Comparison of ENCODE assay signal across 1 cellular context in genomic region chr10:79244841-79245504, GRCh38.
A peak's percentile ranks its signal among the peaks of the same experiment; 100 is the strongest.
TF ChIP-seq lines count a peak whose summit lies in the region.

No MANE protein-coding gene starts in this region.

TF ChIP-seq in GM12878, 131 proteins besides CTCF, POLR2A, EP300 and RAD21 (continued from another document and continues in another):
- TF ChIP-seq ELK1 (IDR thresholded peaks at IDR 0.05; ENCODE audit: low read depth, low read length) (0 out of 2 replicates have a peak, but pooled peaks have one; percentile 45), STAT1 (conservative IDR thresholded peaks at IDR 0.05) (no peak), ATF2 (IDR thresholded peaks at IDR 0.05; ENCODE audit: low read length) (no peak), ZNF274 (IDR thresholded peaks at IDR 0.05; ENCODE audit: insufficient read depth, insufficient read length) (no peak), RCOR1 (conservative IDR thresholded peaks at IDR 0.05; ENCODE audit: low read depth, low read length) (no peak), EZH2 (IDR thresholded peaks at IDR 0.05; ENCODE audit: borderline replicate concordance, control insufficient read depth, low read depth, low read length) (no peak), RELB (IDR thresholded peaks at IDR 0.05; ENCODE audit: low read depth) (no peak), MTA2 (IDR thresholded peaks at IDR 0.05; ENCODE audit: low read depth) (no peak), CUX1 (IDR thresholded peaks at IDR 0.05; ENCODE audit: insufficient replicate concordance, low read depth, low read length) (peak; percentile 60), REST (IDR thresholded peaks at IDR 0.05; ENCODE audit: low read depth, low read length) (no peak), SRF (IDR thresholded peaks at IDR 0.05; ENCODE audit: low read depth in 2 of 2, low read length in 2 of 2) (no peak), CHD1 (IDR thresholded peaks at IDR 0.05; ENCODE audit: low read depth, low read length) (0 out of 2 replicates have a peak, but pooled peaks have one; percentile 28), ZNF24 (IDR thresholded peaks at IDR 0.05) (no peak), FOXM1 (IDR thresholded peaks at IDR 0.05; ENCODE audit: low read depth, low read length) (no peak), PML (IDR thresholded peaks at IDR 0.05; ENCODE audit: low read length) (no peak), E4F1 (IDR thresholded peaks at IDR 0.05; ENCODE audit: borderline replicate concordance, partially characterized antibody) (no peak), JUND (IDR thresholded peaks at IDR 0.05; ENCODE audit: low read depth, low read length) (no peak), SREBF1 (IDR thresholded peaks at IDR 0.05; ENCODE audit: low read length) (no peak), CREB1 (IDR thresholded peaks at IDR 0.05; ENCODE audit: low read depth) (no peak), NFYA (IDR thresholded peaks at IDR 0.05; ENCODE audit: borderline replicate concordance, low read depth, low read length) (no peak), MEF2A (IDR thresholded peaks at IDR 0.05; ENCODE audit: insufficient read depth, low read depth, low read length) (peak; percentile 89), MYB (IDR thresholded peaks at IDR 0.05; ENCODE audit: borderline replicate concordance, low read depth, low read length) (no peak), USF1 (IDR thresholded peaks at IDR 0.05; ENCODE audit: borderline replicate concordance, extremely low read length, insufficient read depth, low read depth, low read length) (peak; percentile 27), FOS (IDR thresholded peaks at IDR 0.05; ENCODE audit: borderline replicate concordance, extremely low read depth, insufficient read length) (no peak), CBX5 (IDR thresholded peaks at IDR 0.05; ENCODE audit: low read depth) (no peak), ESRRA (IDR thresholded peaks at IDR 0.05; ENCODE audit: low read length) (no peak), SMAD5 (IDR thresholded peaks at IDR 0.05; ENCODE audit: low read depth) (peak; percentile 67; the same call in 1 of the 2 replicates), SUPT20H (IDR thresholded peaks at IDR 0.05; ENCODE audit: borderline replicate concordance, control insufficient read depth, low read depth, low read length) (no peak), IRF3 (IDR thresholded peaks at IDR 0.05) (no peak), PAX5 (IDR thresholded peaks at IDR 0.05; ENCODE audit: borderline replicate concordance, low read depth, low read length) (peak; percentile 73; the same call in 1 of the 2 replicates), SMARCA5 (IDR thresholded peaks at IDR 0.05) (peak; percentile 24; the same call in 1 of the 2 replicates), TAF1 (IDR thresholded peaks at IDR 0.05; ENCODE audit: borderline replicate concordance, low read depth, low read length) (peak; percentile 55; the same call in 1 of the 2 replicates), IKZF2 (IDR thresholded peaks at IDR 0.05) (peak; percentile 43 to 55), ATF7 (IDR thresholded peaks at IDR 0.05; ENCODE audit: low read depth) (no peak), KAT2A (conservative IDR thresholded peaks at IDR 0.05; ENCODE audit: control insufficient read depth, low read depth, low read length) (no peak), TCF12 (IDR thresholded peaks at IDR 0.05; ENCODE audit: low read depth, low read length) (no peak), ZNF687 (IDR thresholded peaks at IDR 0.05) (peak; percentile 64), KDM1A (IDR thresholded peaks at IDR 0.05; ENCODE audit: borderline replicate concordance) (no peak)
